30 cellular contexts compared by ENCODE assay signal in genomic region chr14:67425603-67426002, GRCh38. TPM values are rescaled to one million over a fixed set of nuclear protein-coding genes. Genes with fewer than 3 reads are reported as not detected.
"Had no signal": no experiment of that assay in that cellular context is flagged by ENCODE, and none has a peak within 500 bp of the region (broad histone marks: within the 10 kb centered on the region; RNA-seq: fewer than 3 reads in every experiment).

No MANE protein-coding gene starts in this region.

- H3K27ac Mint-ChIP-seq: activated CD4-positive, alpha-beta memory T cell treated with anti-CD3 and anti-CD28 coated beads for 36 hours; activated CD4-positive, alpha-beta T cell treated with anti-CD3 and anti-CD28 coated beads for 36 hours; activated CD4-positive, alpha-beta T cell treated with anti-CD3 and anti-CD28 coated beads, Interleukin-2, amount 10 ng/mL, durations not matched to agents 24 days and 14 days; activated CD8-positive, alpha-beta memory T cell treated with anti-CD3 and anti-CD28 coated beads, Interleukin-2, amount 10 ng/mL, durations not matched to agents 7 days and 5 days; activated CD8-positive, alpha-beta T cell treated with anti-CD3 and anti-CD28 coated beads, Interleukin-2, amount 10 ng/mL, durations not matched to agents 7 days and 5 days; activated naive CD4-positive, alpha-beta T cell treated with anti-CD3 and anti-CD28 coated beads, Interleukin-2, amount 10 ng/mL, durations not matched to agents 7 days and 5 days; activated naive CD4-positive, alpha-beta T cell treated with anti-CD3 and anti-CD28 coated beads, Interleukin-2, amount 50 U/mL, for 72 hours; activated naive CD8-positive, alpha-beta T cell treated with anti-CD3 and anti-CD28 coated beads, Interleukin-2, amount 10 ng/mL, durations not matched to agents 7 days and 5 days; activated T-cell treated with anti-CD3 and anti-CD28 coated beads, Interleukin-2, amount 50 U/mL, for 24 hours; activated T-cell treated with anti-CD3 and anti-CD28 coated beads, Interleukin-2, amount 50 U/mL, for 72 hours had no signal

- H3K4me3 ChIP-seq: ascending aorta, breast epithelium, cardiac muscle cell, colonic mucosa had no signal

- ATAC-seq: activated CD4-positive, alpha-beta T cell treated with anti-CD3 and anti-CD28 coated beads for 36 hours; activated CD8-positive, alpha-beta memory T cell treated with anti-CD3 and anti-CD28 coated beads, Interleukin-2, amount 10 ng/mL, durations not matched to agents 7 days and 5 days; activated CD8-positive, alpha-beta T cell treated with anti-CD3 and anti-CD28 coated beads, Interleukin-2, amount 10 ng/mL, durations not matched to agents 7 days and 5 days; activated naive CD4-positive, alpha-beta T cell treated with anti-CD3 and anti-CD28 coated beads, Interleukin-2, amount 50 U/mL, for 72 hours; activated T-cell treated with anti-CD3 and anti-CD28 coated beads, Interleukin-2, amount 50 U/mL, for 72 hours; esophagus mucosa had no signal

- H3K9me3 ChIP-seq: ascending aorta, breast epithelium, colonic mucosa had no signal

- H3K4me1 ChIP-seq: ascending aorta, breast epithelium had no signal

- H3K27ac ChIP-seq: ascending aorta, breast epithelium, cardiac muscle cell, colonic mucosa, epithelial cell of prostate had no signal

- H3K4me1 Mint-ChIP-seq: activated CD4-positive, alpha-beta T cell treated with anti-CD3 and anti-CD28 coated beads for 36 hours had no signal

- H3K27me3 ChIP-seq: ascending aorta, breast epithelium, cardiac muscle cell, colonic mucosa had no signal

- H3K9me3 Mint-ChIP-seq: activated CD4-positive, alpha-beta memory T cell treated with anti-CD3 and anti-CD28 coated beads for 36 hours; activated CD4-positive, alpha-beta T cell treated with anti-CD3 and anti-CD28 coated beads, Interleukin-2, amount 10 ng/mL, durations not matched to agents 24 days and 14 days; activated naive CD4-positive, alpha-beta T cell treated with anti-CD3 and anti-CD28 coated beads, Interleukin-2, amount 10 ng/mL, durations not matched to agents 7 days and 5 days; activated naive CD4-positive, alpha-beta T cell treated with anti-CD3 and anti-CD28 coated beads, Interleukin-2, amount 50 U/mL, for 72 hours; activated naive CD8-positive, alpha-beta T cell treated with anti-CD3 and anti-CD28 coated beads, Interleukin-2, amount 10 ng/mL, durations not matched to agents 7 days and 5 days; activated T-cell treated with anti-CD3 and anti-CD28 coated beads, Interleukin-2, amount 50 U/mL, for 24 hours; activated T-cell treated with anti-CD3 and anti-CD28 coated beads, Interleukin-2, amount 50 U/mL, for 72 hours; brain had no signal

- H3K36me3 Mint-ChIP-seq: activated CD4-positive, alpha-beta memory T cell treated with anti-CD3 and anti-CD28 coated beads for 36 hours; activated CD8-positive, alpha-beta memory T cell treated with anti-CD3 and anti-CD28 coated beads, Interleukin-2, amount 10 ng/mL, durations not matched to agents 7 days and 5 days; activated naive CD4-positive, alpha-beta T cell treated with anti-CD3 and anti-CD28 coated beads, Interleukin-2, amount 10 ng/mL, durations not matched to agents 7 days and 5 days; activated naive CD4-positive, alpha-beta T cell treated with anti-CD3 and anti-CD28 coated beads, Interleukin-2, amount 50 U/mL, for 72 hours; activated naive CD8-positive, alpha-beta T cell treated with anti-CD3 and anti-CD28 coated beads, Interleukin-2, amount 10 ng/mL, durations not matched to agents 7 days and 5 days; brain had no signal

- H3K36me3 ChIP-seq: ascending aorta, breast epithelium, cardiac muscle cell, colonic mucosa had no signal

- H3K27me3 Mint-ChIP-seq: brain had no signal

- H3K4me3 Mint-ChIP-seq: activated CD4-positive, alpha-beta memory T cell treated with anti-CD3 and anti-CD28 coated beads for 36 hours; activated CD4-positive, alpha-beta T cell treated with anti-CD3 and anti-CD28 coated beads for 36 hours; activated CD4-positive, alpha-beta T cell treated with anti-CD3 and anti-CD28 coated beads, Interleukin-2, amount 10 ng/mL, durations not matched to agents 24 days and 14 days; activated CD8-positive, alpha-beta memory T cell treated with anti-CD3 and anti-CD28 coated beads, Interleukin-2, amount 10 ng/mL, durations not matched to agents 7 days and 5 days; activated CD8-positive, alpha-beta T cell treated with anti-CD3 and anti-CD28 coated beads, Interleukin-2, amount 10 ng/mL, durations not matched to agents 7 days and 5 days; activated naive CD4-positive, alpha-beta T cell treated with anti-CD3 and anti-CD28 coated beads, Interleukin-2, amount 10 ng/mL, durations not matched to agents 7 days and 5 days; activated naive CD8-positive, alpha-beta T cell treated with anti-CD3 and anti-CD28 coated beads, Interleukin-2, amount 10 ng/mL, durations not matched to agents 7 days and 5 days; activated T-cell treated with anti-CD3 and anti-CD28 coated beads, Interleukin-2, amount 50 U/mL, for 24 hours; activated T-cell treated with anti-CD3 and anti-CD28 coated beads, Interleukin-2, amount 50 U/mL, for 72 hours; brain had no signal

- FAIRE-seq: endometrium, endothelial cell of umbilical vein, frontal cortex had no signal

- DNase-seq: activated CD4-positive, alpha-beta memory T cell treated with anti-CD3 and anti-CD28 coated beads for 36 hours; activated CD4-positive, alpha-beta T cell treated with anti-CD3 and anti-CD28 coated beads for 36 hours; activated CD4-positive, alpha-beta T cell treated with anti-CD3 and anti-CD28 coated beads, Interleukin-2, amount 10 ng/mL, durations not matched to agents 24 days and 14 days; activated CD4-positive, CD25-positive, alpha-beta regulatory T cell; activated CD4-positive, CD25-positive, alpha-beta regulatory T cell treated with anti-CD3 and anti-CD28 coated beads, Interleukin-2, amount 50 U/mL, for 72 hours; activated CD8-positive, alpha-beta memory T cell treated with anti-CD3 and anti-CD28 coated beads, Interleukin-2, amount 10 ng/mL, durations not matched to agents 7 days and 5 days; activated CD8-positive, alpha-beta memory T cell treated with anti-CD3 and anti-CD28 coated beads, Interleukin-2, amount 50 U/mL, for 4 hours; activated CD8-positive, alpha-beta T cell treated with anti-CD3 and anti-CD28 coated beads, Interleukin-2, amount 10 ng/mL, durations not matched to agents 7 days and 5 days; activated gamma-delta T cell; activated naive CD4-positive, alpha-beta T cell; activated naive CD4-positive, alpha-beta T cell treated with anti-CD3 and anti-CD28 coated beads, Interleukin-2, amount 10 ng/mL, durations not matched to agents 7 days and 5 days; activated naive CD8-positive, alpha-beta T cell treated with anti-CD3 and anti-CD28 coated beads, Interleukin-2, amount 10 ng/mL, durations not matched to agents 7 days and 5 days; activated T-cell treated with anti-CD3 and anti-CD28 coated beads, Interleukin-2, amount 50 U/mL, for 24 hours; activated T-cell treated with anti-CD3 and anti-CD28 coated beads, Interleukin-2, amount 50 U/mL, for 72 hours; central memory CD4-positive, alpha-beta T cell; cerebellar nuclear complex; colonic mucosa; effector CD8-positive, alpha-beta T cell; foreskin fibroblast; T-helper 2 cell had no signal

RNA-seq across cellular contexts. Expression of gene PLEK2, which starts 13.6 kb away (rescaled TPM):
- total RNA-seq: activated CD8-positive, alpha-beta T cell treated with anti-CD3 and anti-CD28 coated beads, Interleukin-2, amount 10 ng/mL, durations not matched to agents 7 days and 5 days had no signal
